1 cellular context compared by ENCODE assay signal in the genomic region with DNA sequence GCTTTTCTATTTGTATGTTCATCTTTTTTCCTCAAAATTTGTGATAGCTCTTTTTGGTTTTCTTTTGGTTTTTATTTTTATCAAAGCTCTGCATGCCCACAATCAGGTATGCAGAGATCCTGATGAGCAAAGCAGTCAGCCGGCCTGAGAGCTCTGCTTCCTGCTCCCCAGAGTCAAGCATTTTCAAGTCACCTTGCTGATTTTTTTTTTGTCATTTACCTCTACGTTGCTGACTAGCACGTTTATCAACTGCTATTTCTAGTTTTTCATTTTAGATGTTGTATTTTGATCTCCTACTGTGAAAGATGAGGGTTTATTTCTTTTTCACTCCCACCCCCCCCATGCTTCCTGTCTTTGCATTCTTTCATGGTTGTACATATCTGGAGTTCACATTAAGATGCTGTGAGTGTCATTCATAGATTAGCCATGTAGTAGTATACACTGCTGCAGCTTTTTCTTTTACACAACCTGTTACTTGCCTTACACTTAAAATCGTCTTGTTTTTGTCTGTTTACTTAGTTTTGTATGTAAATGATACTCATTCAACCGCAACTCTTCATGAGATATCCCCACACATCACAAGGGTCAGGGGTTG.
TF ChIP-seq lines count a peak whose summit lies in the region.

No MANE protein-coding gene starts in this region.

TF ChIP-seq in GM23338, 12 proteins besides CTCF, POLR2A, EP300 and RAD21:
- TF ChIP-seq JUNB (IDR thresholded peaks at IDR 0.05; ENCODE audit: unreplicated experiment) (no peak), POLR2AphosphoS5 (IDR thresholded peaks at IDR 0.05; ENCODE audit: low read depth) (no peak), STAT1 (IDR thresholded peaks at IDR 0.05; ENCODE audit: unreplicated experiment) (no peak), ZNF331 (CRISPR knock-in tag; IDR thresholded peaks at IDR 0.05; ENCODE audit: low read depth) (no peak), CREB1 (CRISPR knock-in tag; IDR thresholded peaks at IDR 0.05; ENCODE audit: low read depth) (no peak), EZH2phosphoT487 (IDR thresholded peaks at IDR 0.05; ENCODE audit: unreplicated experiment) (no peak), ZNF114 (CRISPR knock-in tag; IDR thresholded peaks at IDR 0.05) (no peak), EZH2 (IDR thresholded peaks at IDR 0.05; ENCODE audit: low read depth, unreplicated experiment) (no peak), NANOG (IDR thresholded peaks at IDR 0.05; ENCODE audit: borderline replicate concordance) (no peak)
- TF ChIP-seq, protein P1, sequence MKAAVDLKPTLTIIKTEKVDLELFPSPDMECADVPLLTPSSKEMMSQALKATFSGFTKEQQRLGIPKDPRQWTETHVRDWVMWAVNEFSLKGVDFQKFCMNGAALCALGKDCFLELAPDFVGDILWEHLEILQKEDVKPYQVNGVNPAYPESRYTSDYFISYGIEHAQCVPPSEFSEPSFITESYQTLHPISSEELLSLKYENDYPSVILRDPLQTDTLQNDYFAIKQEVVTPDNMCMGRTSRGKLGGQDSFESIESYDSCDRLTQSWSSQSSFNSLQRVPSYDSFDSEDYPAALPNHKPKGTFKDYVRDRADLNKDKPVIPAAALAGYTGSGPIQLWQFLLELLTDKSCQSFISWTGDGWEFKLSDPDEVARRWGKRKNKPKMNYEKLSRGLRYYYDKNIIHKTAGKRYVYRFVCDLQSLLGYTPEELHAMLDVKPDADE (IDR thresholded peaks at IDR 0.05), result no peak
- TF ChIP-seq, protein P2, sequence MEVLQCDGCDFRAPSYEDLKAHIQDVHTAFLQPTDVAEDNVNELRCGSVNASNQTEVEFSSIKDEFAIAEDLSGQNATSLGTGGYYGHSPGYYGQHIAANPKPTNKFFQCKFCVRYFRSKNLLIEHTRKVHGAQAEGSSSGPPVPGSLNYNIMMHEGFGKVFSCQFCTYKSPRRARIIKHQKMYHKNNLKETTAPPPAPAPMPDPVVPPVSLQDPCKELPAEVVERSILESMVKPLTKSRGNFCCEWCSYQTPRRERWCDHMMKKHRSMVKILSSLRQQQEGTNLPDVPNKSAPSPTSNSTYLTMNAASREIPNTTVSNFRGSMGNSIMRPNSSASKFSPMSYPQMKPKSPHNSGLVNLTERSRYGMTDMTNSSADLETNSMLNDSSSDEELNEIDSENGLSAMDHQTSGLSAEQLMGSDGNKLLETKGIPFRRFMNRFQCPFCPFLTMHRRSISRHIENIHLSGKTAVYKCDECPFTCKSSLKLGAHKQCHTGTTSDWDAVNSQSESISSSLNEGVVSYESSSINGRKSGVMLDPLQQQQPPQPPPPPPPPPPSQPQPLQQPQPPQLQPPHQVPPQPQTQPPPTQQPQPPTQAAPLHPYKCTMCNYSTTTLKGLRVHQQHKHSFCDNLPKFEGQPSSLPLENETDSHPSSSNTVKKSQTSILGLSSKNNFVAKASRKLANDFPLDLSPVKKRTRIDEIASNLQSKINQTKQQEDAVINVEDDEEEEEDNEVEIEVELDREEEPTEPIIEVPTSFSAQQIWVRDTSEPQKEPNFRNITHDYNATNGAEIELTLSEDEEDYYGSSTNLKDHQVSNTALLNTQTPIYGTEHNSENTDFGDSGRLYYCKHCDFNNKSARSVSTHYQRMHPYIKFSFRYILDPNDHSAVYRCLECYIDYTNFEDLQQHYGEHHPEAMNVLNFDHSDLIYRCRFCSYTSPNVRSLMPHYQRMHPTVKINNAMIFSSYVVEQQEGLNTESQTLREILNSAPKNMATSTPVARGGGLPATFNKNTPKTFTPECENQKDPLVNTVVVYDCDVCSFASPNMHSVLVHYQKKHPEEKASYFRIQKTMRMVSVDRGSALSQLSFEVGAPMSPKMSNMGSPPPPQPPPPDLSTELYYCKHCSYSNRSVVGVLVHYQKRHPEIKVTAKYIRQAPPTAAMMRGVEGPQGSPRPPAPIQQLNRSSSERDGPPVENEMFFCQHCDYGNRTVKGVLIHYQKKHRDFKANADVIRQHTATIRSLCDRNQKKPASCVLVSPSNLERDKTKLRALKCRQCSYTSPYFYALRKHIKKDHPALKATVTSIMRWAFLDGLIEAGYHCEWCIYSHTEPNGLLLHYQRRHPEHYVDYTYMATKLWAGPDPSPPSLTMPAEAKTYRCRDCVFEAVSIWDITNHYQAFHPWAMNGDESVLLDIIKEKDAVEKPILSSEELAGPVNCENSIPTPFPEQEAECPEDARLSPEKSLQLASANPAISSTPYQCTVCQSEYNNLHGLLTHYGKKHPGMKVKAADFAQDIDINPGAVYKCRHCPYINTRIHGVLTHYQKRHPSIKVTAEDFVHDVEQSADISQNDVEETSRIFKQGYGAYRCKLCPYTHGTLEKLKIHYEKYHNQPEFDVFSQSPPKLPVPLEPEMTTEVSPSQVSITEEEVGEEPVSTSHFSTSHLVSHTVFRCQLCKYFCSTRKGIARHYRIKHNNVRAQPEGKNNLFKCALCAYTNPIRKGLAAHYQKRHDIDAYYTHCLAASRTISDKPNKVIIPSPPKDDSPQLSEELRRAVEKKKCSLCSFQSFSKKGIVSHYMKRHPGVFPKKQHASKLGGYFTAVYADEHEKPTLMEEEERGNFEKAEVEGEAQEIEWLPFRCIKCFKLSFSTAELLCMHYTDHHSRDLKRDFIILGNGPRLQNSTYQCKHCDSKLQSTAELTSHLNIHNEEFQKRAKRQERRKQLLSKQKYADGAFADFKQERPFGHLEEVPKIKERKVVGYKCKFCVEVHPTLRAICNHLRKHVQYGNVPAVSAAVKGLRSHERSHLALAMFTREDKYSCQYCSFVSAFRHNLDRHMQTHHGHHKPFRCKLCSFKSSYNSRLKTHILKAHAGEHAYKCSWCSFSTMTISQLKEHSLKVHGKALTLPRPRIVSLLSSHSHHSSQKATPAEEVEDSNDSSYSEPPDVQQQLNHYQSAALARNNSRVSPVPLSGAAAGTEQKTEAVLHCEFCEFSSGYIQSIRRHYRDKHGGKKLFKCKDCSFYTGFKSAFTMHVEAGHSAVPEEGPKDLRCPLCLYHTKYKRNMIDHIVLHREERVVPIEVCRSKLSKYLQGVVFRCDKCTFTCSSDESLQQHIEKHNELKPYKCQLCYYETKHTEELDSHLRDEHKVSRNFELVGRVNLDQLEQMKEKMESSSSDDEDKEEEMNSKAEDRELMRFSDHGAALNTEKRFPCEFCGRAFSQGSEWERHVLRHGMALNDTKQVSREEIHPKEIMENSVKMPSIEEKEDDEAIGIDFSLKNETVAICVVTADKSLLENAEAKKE (CRISPR knock-in tag; IDR thresholded peaks at IDR 0.05), result no peak
- TF ChIP-seq, protein P3, sequence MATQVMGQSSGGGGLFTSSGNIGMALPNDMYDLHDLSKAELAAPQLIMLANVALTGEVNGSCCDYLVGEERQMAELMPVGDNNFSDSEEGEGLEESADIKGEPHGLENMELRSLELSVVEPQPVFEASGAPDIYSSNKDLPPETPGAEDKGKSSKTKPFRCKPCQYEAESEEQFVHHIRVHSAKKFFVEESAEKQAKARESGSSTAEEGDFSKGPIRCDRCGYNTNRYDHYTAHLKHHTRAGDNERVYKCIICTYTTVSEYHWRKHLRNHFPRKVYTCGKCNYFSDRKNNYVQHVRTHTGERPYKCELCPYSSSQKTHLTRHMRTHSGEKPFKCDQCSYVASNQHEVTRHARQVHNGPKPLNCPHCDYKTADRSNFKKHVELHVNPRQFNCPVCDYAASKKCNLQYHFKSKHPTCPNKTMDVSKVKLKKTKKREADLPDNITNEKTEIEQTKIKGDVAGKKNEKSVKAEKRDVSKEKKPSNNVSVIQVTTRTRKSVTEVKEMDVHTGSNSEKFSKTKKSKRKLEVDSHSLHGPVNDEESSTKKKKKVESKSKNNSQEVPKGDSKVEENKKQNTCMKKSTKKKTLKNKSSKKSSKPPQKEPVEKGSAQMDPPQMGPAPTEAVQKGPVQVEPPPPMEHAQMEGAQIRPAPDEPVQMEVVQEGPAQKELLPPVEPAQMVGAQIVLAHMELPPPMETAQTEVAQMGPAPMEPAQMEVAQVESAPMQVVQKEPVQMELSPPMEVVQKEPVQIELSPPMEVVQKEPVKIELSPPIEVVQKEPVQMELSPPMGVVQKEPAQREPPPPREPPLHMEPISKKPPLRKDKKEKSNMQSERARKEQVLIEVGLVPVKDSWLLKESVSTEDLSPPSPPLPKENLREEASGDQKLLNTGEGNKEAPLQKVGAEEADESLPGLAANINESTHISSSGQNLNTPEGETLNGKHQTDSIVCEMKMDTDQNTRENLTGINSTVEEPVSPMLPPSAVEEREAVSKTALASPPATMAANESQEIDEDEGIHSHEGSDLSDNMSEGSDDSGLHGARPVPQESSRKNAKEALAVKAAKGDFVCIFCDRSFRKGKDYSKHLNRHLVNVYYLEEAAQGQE (IDR thresholded peaks at IDR 0.05; ENCODE audit: unreplicated experiment), result no peak
TF ChIP-seq in GM23338: peak in this region for 0.
